10 cellular contexts compared by ENCODE assay signal in genomic region chr5:74538206-74538661, GRCh38.
A peak's percentile ranks its signal among the peaks of the same experiment; 100 is the strongest.
DNase-seq lines count a peak whose midpoint lies in the region; ATAC-seq and TF ChIP-seq lines count a peak whose summit lies in the region.
"Had no signal": no experiment of that assay in that cellular context is flagged by ENCODE, and none has a peak within 500 bp of the region (broad histone marks: within the 10 kb centered on the region; RNA-seq: fewer than 3 reads in every experiment).

No MANE protein-coding gene starts in this region.

- H3K27ac ChIP-seq in AG04450 (ENCODE audit: low read depth, low read length) (peak overlapping the region; percentile 52), foreskin keratinocyte (no peak overlapping the region)
- H3K27ac ChIP-seq: RWPE1 had no signal

- ATAC-seq in esophagus mucosa = peak; percentile 38
- no peak for ATAC-seq in HG03432 (IDR thresholded peaks at IDR 0.05; ENCODE audit: unreplicated experiment)
- ATAC-seq in foreskin keratinocyte = no peak
- ATAC-seq: GM12878 had no signal

- POLR2A ChIA-PET in AG04450 (lab: Yijun Ruan, JAX) = no interaction called here

- peaks cover 3% of the 10 kb centered on the region; the same call in 1 of the 2 replicates for H3K9me3 ChIP-seq in AG04450 (ENCODE audit: control insufficient read depth, insufficient read depth, low read length)

- TF ChIP-seq CTCF in AG04450 (IDR thresholded peaks at IDR 0.05; ENCODE audit: low read depth, low read length) (no peak), NB4 (IDR thresholded peaks at IDR 0.05; ENCODE audit: low read depth, low read length) (no peak), GM13976 (IDR thresholded peaks at IDR 0.05; ENCODE audit: borderline replicate concordance, control extremely low read depth, extremely low read depth, insufficient read depth, missing control alignments) (no peak), foreskin keratinocyte (conservative IDR thresholded peaks at IDR 0.05) (no peak)

- in situ Hi-C loops in GM13976 (cut with MboI; ENCODE audit: low sequenced_read_pairs, unreplicated experiment) = no loop called here

- no peak for TF ChIP-seq POLR2A in NB4 (IDR thresholded peaks at IDR 0.05; ENCODE audit: extremely low read depth, insufficient read length)

- no peak overlapping the region for H3K4me3 ChIP-seq in AG04450 (ENCODE audit: low read depth, low read length)
- H3K4me3 ChIP-seq in NB4 (ENCODE audit: low read depth, low read length) = no peak overlapping the region
- H3K4me3 ChIP-seq: GM12878 had no signal

- DNase-seq in AG04450 (ENCODE audit: low read depth, low spot score) = peak; percentile 64
- peak; percentile 76 for DNase-seq in NB4 (ENCODE audit: low read depth)
- DNase-seq in mucosa of gallbladder (ENCODE audit: low spot score) = peak; percentile 36
- no peak for DNase-seq in GM13976 (ENCODE audit: low spot score)
- DNase-seq in retina = no peak
- DNase-seq in foreskin keratinocyte = no peak

- H3K4me1 ChIP-seq in foreskin keratinocyte = peaks cover 24% of the 10 kb centered on the region

- H3K27me3 ChIP-seq in AG04450 (ENCODE audit: control insufficient read depth, insufficient read depth, low read length) (no peaks in the 10 kb centered on the region), foreskin keratinocyte (no peaks in the 10 kb centered on the region)

- CTCF ChIA-PET in AG04450 (lab: Charles Lee) = no interaction called here

Comparison
In these comparisons a context has a peak if more than half of its experiments do, and no peak if none do; other contexts are left out.
1. DNase-seq: peak in AG04450 (single experiment), NB4 (single experiment) and mucosa of gallbladder (single experiment); none in GM13976 (single experiment), retina (single experiment) and foreskin keratinocyte (0 of 2).